ENCODE assay signal across 1 cellular context in genomic region chr13:48575014-48575413, GRCh38.
TF ChIP-seq lines count a peak whose summit lies in the region.

No MANE protein-coding gene starts in this region.

TF ChIP-seq in WTC11, 78 proteins besides CTCF, POLR2A, EP300 and RAD21 (continued from another document):
- no peak for TF ChIP-seq STAT6 (CRISPR knock-in tag; conservative IDR thresholded peaks at IDR 0.05; ENCODE audit: low read depth)
- no peak for TF ChIP-seq PREB (CRISPR knock-in tag; IDR thresholded peaks at IDR 0.05; ENCODE audit: borderline replicate concordance)
- no peak for TF ChIP-seq ZNF317 (CRISPR knock-in tag; IDR thresholded peaks at IDR 0.05; ENCODE audit: borderline replicate concordance, low read depth)
- no peak for TF ChIP-seq FOXP4 (CRISPR knock-in tag; IDR thresholded peaks at IDR 0.05)
- TF ChIP-seq MAX (CRISPR knock-in tag; IDR thresholded peaks at IDR 0.05): no peak
- TF ChIP-seq, protein P1, sequence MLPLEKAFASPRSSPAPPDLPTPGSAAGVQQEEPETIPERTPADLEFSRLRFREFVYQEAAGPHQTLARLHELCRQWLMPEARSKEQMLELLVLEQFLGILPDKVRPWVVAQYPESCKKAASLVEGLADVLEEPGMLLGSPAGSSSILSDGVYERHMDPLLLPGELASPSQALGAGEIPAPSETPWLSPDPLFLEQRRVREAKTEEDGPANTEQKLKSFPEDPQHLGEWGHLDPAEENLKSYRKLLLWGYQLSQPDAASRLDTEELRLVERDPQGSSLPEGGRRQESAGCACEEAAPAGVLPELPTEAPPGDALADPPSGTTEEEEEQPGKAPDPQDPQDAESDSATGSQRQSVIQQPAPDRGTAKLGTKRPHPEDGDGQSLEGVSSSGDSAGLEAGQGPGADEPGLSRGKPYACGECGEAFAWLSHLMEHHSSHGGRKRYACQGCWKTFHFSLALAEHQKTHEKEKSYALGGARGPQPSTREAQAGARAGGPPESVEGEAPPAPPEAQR (CRISPR knock-in tag; IDR thresholded peaks at IDR 0.05): no peak
